Comparison of ENCODE assay signal across 18 cellular contexts in genomic region chr1:117026361-117026760, GRCh38.
"Had no signal": no experiment of that assay in that cellular context is flagged by ENCODE, and none has a peak within 500 bp of the region (broad histone marks: within the 10 kb centered on the region; RNA-seq: fewer than 3 reads in every experiment).

No MANE protein-coding gene starts in this region.

- H3K27me3 Mint-ChIP-seq: activated naive CD8-positive, alpha-beta T cell treated with anti-CD3 and anti-CD28 coated beads, Interleukin-2, amount 50 U/mL, for 24 hours had no signal

- H3K4me3 ChIP-seq: dorsolateral prefrontal cortex, esophagus squamous epithelium, heart right ventricle, transverse colon had no signal

- H3K9me3 Mint-ChIP-seq: activated naive CD8-positive, alpha-beta T cell treated with anti-CD3 and anti-CD28 coated beads, Interleukin-2, amount 50 U/mL, for 24 hours; activated T-helper 1 cell treated with anti-CD3 and anti-CD28 coated beads, Interleukin-12 subunit alpha, Interleukin-12 subunit beta, Interleukin-2, Interleukin-4 antibody, amounts not matched to agents 30 ng/mL and 10 ng/mL and 1 ng/mL, durations not matched to agents 14 hours and 24 hours and 36 hours; naive B cell had no signal

- DNase-seq: activated CD4-positive, alpha-beta T cell treated with anti-CD3 and anti-CD28 coated beads for 48 hours; activated CD8-positive, alpha-beta memory T cell treated with anti-CD3 and anti-CD28 coated beads, Interleukin-2, amount 50 U/mL, for 48 hours; activated CD8-positive, alpha-beta T cell treated with anti-CD3 and anti-CD28 coated beads, Interleukin-2, amount 10 ng/mL, durations not matched to agents 7 days and 5 days; activated naive CD4-positive, alpha-beta T cell treated with Interleukin-2 at 50 U/mL for 16 hours; activated naive CD8-positive, alpha-beta T cell treated with anti-CD3 and anti-CD28 coated beads, Interleukin-2, amount 50 U/mL, for 24 hours; dorsolateral prefrontal cortex; esophagus squamous epithelium; heart right ventricle; naive B cell; posterior cingulate gyrus; SK-N-SH; stimulated activated CD4-positive, alpha-beta T cell treated with anti-CD3 and anti-CD28 coated beads, Interleukin-12 subunit alpha, Interleukin-12 subunit beta, amount 100 ng/mL, for 4 hours; stimulated activated naive CD4-positive, alpha-beta T cell; substantia nigra; T-helper 1 cell; transverse colon had no signal

- H3K27ac ChIP-seq: dorsolateral prefrontal cortex, esophagus squamous epithelium, transverse colon had no signal

- H3K36me3 ChIP-seq: esophagus squamous epithelium, heart right ventricle, transverse colon had no signal

- ATAC-seq: activated CD8-positive, alpha-beta T cell treated with anti-CD3 and anti-CD28 coated beads, Interleukin-2, amount 10 ng/mL, durations not matched to agents 7 days and 5 days; activated naive CD8-positive, alpha-beta T cell treated with anti-CD3 and anti-CD28 coated beads, Interleukin-2, amount 50 U/mL, for 24 hours; sciatic nerve had no signal

- H3K27ac Mint-ChIP-seq: activated CD8-positive, alpha-beta T cell treated with anti-CD3 and anti-CD28 coated beads, Interleukin-2, amount 10 ng/mL, durations not matched to agents 7 days and 5 days; activated naive CD8-positive, alpha-beta T cell treated with anti-CD3 and anti-CD28 coated beads, Interleukin-2, amount 50 U/mL, for 24 hours; activated T-helper 1 cell treated with anti-CD3 and anti-CD28 coated beads, Interleukin-12 subunit alpha, Interleukin-12 subunit beta, Interleukin-2, Interleukin-4 antibody, amounts not matched to agents 30 ng/mL and 10 ng/mL and 1 ng/mL, durations not matched to agents 14 hours and 24 hours and 36 hours; naive B cell had no signal

- H3K4me3 Mint-ChIP-seq: activated CD8-positive, alpha-beta T cell treated with anti-CD3 and anti-CD28 coated beads, Interleukin-2, amount 10 ng/mL, durations not matched to agents 7 days and 5 days; activated naive CD8-positive, alpha-beta T cell treated with anti-CD3 and anti-CD28 coated beads, Interleukin-2, amount 50 U/mL, for 24 hours; activated T-helper 1 cell treated with anti-CD3 and anti-CD28 coated beads, Interleukin-12 subunit alpha, Interleukin-12 subunit beta, Interleukin-2, Interleukin-4 antibody, amounts not matched to agents 30 ng/mL and 10 ng/mL and 1 ng/mL, durations not matched to agents 14 hours and 24 hours and 36 hours; naive B cell had no signal

- H3K4me1 Mint-ChIP-seq: naive B cell had no signal

- H3K27me3 ChIP-seq: esophagus squamous epithelium, heart right ventricle, transverse colon had no signal

- H3K4me1 ChIP-seq: esophagus squamous epithelium, transverse colon had no signal

- H3K36me3 Mint-ChIP-seq: naive B cell had no signal

- H3K9me3 ChIP-seq: esophagus squamous epithelium, heart right ventricle, SK-N-SH, transverse colon had no signal
